Comparison of ENCODE assay signal across 21 cellular contexts in genomic region chr9:18056269-18056992, GRCh38.
A peak's percentile ranks its signal among the peaks of the same experiment; 100 is the strongest.
DNase-seq lines count a peak whose midpoint lies in the region; ATAC-seq and TF ChIP-seq lines count a peak whose summit lies in the region.
"Had no signal": no experiment of that assay in that cellular context is flagged by ENCODE, and none has a peak within 500 bp of the region (broad histone marks: within the 10 kb centered on the region; RNA-seq: fewer than 3 reads in every experiment).

No MANE protein-coding gene starts in this region.

- intact Hi-C loops in mammary epithelial cell (cut with micrococcal nuclease): no loop called here

- H3K36me3 ChIP-seq in mammary epithelial cell (ENCODE audit: insufficient read depth, low read length): no peaks in the 10 kb centered on the region
- H3K36me3 ChIP-seq: upper lobe of right lung had no signal

- no peak overlapping the region for H3K4me3 ChIP-seq in mammary epithelial cell (replicated peaks in 1 of 3; ENCODE audit: insufficient read depth in 1 of 3, low read depth in 2 of 3, low read length in 3 of 3)
- H3K4me3 ChIP-seq: A549, upper lobe of right lung had no signal

- peak overlapping the region; percentile 42 for H3K4me3 Mint-ChIP-seq in T-helper 2 cell treated with Interferon-gamma antibody and Interleukin-4, amounts not matched to agents 5 μg/mL and 100 μg/mL, for 36 hours

- dilution Hi-C loops in mammary epithelial cell (cut with HindIII; ENCODE audit: low sequenced_read_pairs): no loop called here

- no peaks in the 10 kb centered on the region for H3K36me3 Mint-ChIP-seq in T-helper 2 cell treated with Interferon-gamma antibody and Interleukin-4, amounts not matched to agents 5 μg/mL and 100 μg/mL, for 36 hours (ENCODE audit: low read depth)
- H3K36me3 Mint-ChIP-seq: activated naive CD4-positive, alpha-beta T cell treated with anti-CD3 and anti-CD28 coated beads, Interleukin-2, amount 50 U/mL, for 72 hours had no signal

- ATAC-seq in GM18511 (IDR thresholded peaks at IDR 0.05; ENCODE audit: unreplicated experiment) (peak; percentile 2), GM21526 (IDR thresholded peaks at IDR 0.05; ENCODE audit: low FRiP score, unreplicated experiment) (peak; percentile 27), HG03135 (IDR thresholded peaks at IDR 0.05; ENCODE audit: unreplicated experiment) (peak; percentile 9)
- ATAC-seq: A549; activated naive CD4-positive, alpha-beta T cell treated with anti-CD3 and anti-CD28 coated beads, Interleukin-2, amount 50 U/mL, for 72 hours; esophagus mucosa; SK-N-SH treated with all-trans-retinoic acid at 6 μM for 48 hours; upper lobe of right lung had no signal

- WGBS in mammary epithelial cell (ENCODE audit: low coverage, missing lambda C conversion rate): 50% methylated on average over 6 of the region's 8 CpGs

- H3K79me2 ChIP-seq in mammary epithelial cell (ENCODE audit: insufficient read depth, low read length): no peaks in the 10 kb centered on the region

- DNase-seq in T-helper 2 cell treated with Interferon-gamma antibody and Interleukin-4, amounts not matched to agents 5 μg/mL and 100 μg/mL, for 36 hours (ENCODE audit: low spot score): peak; percentile 8
- no peak for DNase-seq in Ammon's horn (ENCODE audit: low spot score)
- no peak for DNase-seq in ureter (ENCODE audit: low spot score)
- no peak for DNase-seq in mammary epithelial cell
- DNase-seq in activated CD4-positive, CD25-positive, alpha-beta regulatory T cell (lab: John Stamatoyannopoulos, UW): no peak
- DNase-seq: activated CD4-positive, CD25-positive, alpha-beta regulatory T cell treated with anti-CD3 and anti-CD28 coated beads, Interleukin-2, amount 50 U/mL, for 72 hours; cerebellar nuclear complex; COR-L47; DMS79 treated with DMSO at 0.1 percent for 48 hours; kidney glomerular epithelial cell; NCI-H2081 treated with DMSO at 0.1 percent for 48 hours; NCI-H510A treated with DMSO at 0.1 percent for 48 hours; stimulated activated CD4-positive, alpha-beta T cell treated with anti-CD3 and anti-CD28 coated beads, Interleukin-12 subunit alpha, Interleukin-12 subunit beta, amount 100 ng/mL, for 4 hours; upper lobe of right lung had no signal

- CTCF ChIA-PET in mammary epithelial cell (lab: Charles Lee; ENCODE audit: low non-redundant PET): no interaction called here

- peaks cover 10% of the 10 kb centered on the region for H3K4me1 Mint-ChIP-seq in T-helper 2 cell treated with Interferon-gamma antibody and Interleukin-4, amounts not matched to agents 5 μg/mL and 100 μg/mL, for 36 hours (ENCODE audit: low read depth)

- H3K9me3 ChIP-seq in mammary epithelial cell (replicated peaks; ENCODE audit: insufficient read depth, low read length): no peaks in the 10 kb centered on the region
- H3K9me3 ChIP-seq: A549, upper lobe of right lung had no signal

- H3K27me3 Mint-ChIP-seq in T-helper 2 cell treated with Interferon-gamma antibody and Interleukin-4, amounts not matched to agents 5 μg/mL and 100 μg/mL, for 36 hours (ENCODE audit: low read depth): no peaks in the 10 kb centered on the region

- no peaks in the 10 kb centered on the region for H3K4me1 ChIP-seq in mammary epithelial cell (ENCODE audit: insufficient read depth, low read length)
- H3K4me1 ChIP-seq: A549, upper lobe of right lung had no signal

- no peak overlapping the region for H3K4me2 ChIP-seq in mammary epithelial cell (ENCODE audit: insufficient read depth, low read depth, low read length)
- H3K4me2 ChIP-seq: A549 had no signal

- in situ Hi-C loops in mammary epithelial cell (cut with MboI; ENCODE audit: low sequenced_read_pairs in 2 of 2): no loop called here

- no peak overlapping the region for H3K27ac Mint-ChIP-seq in T-helper 2 cell treated with Interferon-gamma antibody and Interleukin-4, amounts not matched to agents 5 μg/mL and 100 μg/mL, for 36 hours
- H3K27ac Mint-ChIP-seq: activated naive CD4-positive, alpha-beta T cell treated with anti-CD3 and anti-CD28 coated beads, Interleukin-2, amount 50 U/mL, for 72 hours had no signal

- no peak overlapping the region for H2AFZ ChIP-seq in mammary epithelial cell (ENCODE audit: low read depth, low read length)

- no peak for TF ChIP-seq CTCF in mammary epithelial cell (conservative IDR thresholded peaks at IDR 0.05 in 1 of 2, IDR thresholded peaks at IDR 0.05 in 1 of 2; ENCODE audit: extremely low read depth in 1 of 2, insufficient read depth in 1 of 2, low read depth in 1 of 2, low read length in 2 of 2)

- H3K9me3 Mint-ChIP-seq in T-helper 2 cell treated with Interferon-gamma antibody and Interleukin-4, amounts not matched to agents 5 μg/mL and 100 μg/mL, for 36 hours: no peaks in the 10 kb centered on the region

- H3K27ac ChIP-seq in mammary epithelial cell (ENCODE audit: insufficient read depth, low read depth, low read length): no peak overlapping the region
- H3K27ac ChIP-seq: A549, upper lobe of right lung had no signal

- BruUV-seq in mammary epithelial cell (replicated peaks; lab: Mats Ljungman, UMichigan): no TSS peak

- no peaks in the 10 kb centered on the region for H4K20me1 ChIP-seq in mammary epithelial cell (ENCODE audit: insufficient read depth, low read length)

- peaks cover 2% of the 10 kb centered on the region for H3K27me3 ChIP-seq in mammary epithelial cell (ENCODE audit: insufficient read depth, low read length)
- H3K27me3 ChIP-seq: upper lobe of right lung had no signal

- no peak overlapping the region for H3K9ac ChIP-seq in mammary epithelial cell (ENCODE audit: insufficient read depth, low read length)
